In the genomic region with DNA sequence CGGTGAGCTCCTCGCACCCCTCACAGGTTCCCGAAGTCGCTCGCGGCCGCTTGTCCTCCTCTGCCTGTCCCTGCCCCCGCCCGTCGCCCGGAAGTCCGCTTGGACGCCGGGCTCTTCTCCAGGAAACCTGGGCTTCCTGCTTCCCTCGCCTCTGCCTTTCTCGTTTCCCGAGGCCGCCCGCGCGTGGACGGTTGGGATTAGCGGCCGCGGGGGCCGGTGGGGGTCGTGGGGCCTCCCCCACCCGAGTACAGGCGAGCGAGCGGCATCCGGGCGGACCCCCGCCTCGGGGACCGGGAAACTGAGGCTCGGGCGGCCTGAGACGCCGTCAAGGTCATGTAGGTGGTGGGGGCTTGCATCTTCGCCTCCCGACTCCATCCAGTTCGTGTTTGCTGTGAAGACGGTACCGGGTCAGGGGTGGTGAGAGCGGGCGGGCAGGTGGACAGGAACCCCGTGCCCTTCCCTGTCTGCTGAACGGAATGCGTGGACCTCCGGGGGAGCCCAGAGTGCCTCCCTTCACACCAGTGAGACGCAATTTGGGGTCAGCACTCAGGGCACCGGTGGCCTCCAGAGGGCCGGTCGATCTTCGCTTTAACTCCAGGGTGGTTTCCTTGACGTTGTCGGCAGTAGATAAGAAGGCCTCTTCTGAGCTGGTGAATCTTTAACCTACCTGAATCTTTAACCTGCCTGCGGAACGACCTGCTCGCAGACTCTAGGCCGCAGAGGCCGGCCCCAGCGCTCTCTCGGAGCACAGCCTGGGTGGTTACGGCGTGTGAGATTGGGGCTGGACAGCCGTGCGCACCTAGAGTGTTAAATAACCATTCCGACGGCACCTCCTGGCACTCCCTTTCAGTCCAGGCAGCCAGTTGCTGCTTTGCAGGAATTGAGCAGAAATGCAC, we compare ENCODE assay signal across 8 cellular contexts. TPM values are rescaled to one million over a fixed set of nuclear protein-coding genes. Genes with fewer than 3 reads are reported as not detected.
DNase-seq lines count a peak whose midpoint lies in the region; ATAC-seq and TF ChIP-seq lines count a peak whose summit lies in the region.

No MANE protein-coding gene starts in this region.

- no peaks in the 10 kb centered on the region for H3K36me3 ChIP-seq in parathyroid adenoma (ENCODE audit: control insufficient read depth, insufficient read depth, low read length)

- no peaks in the 10 kb centered on the region for H3K27me3 ChIP-seq in foreskin keratinocyte
- H3K27me3 ChIP-seq in parathyroid adenoma (ENCODE audit: control insufficient read depth, insufficient read depth, low read length): no peaks in the 10 kb centered on the region

- TF ChIP-seq CTCF in foreskin keratinocyte (conservative IDR thresholded peaks at IDR 0.05): no peak
- no peak for TF ChIP-seq CTCF in parathyroid adenoma (IDR thresholded peaks at IDR 0.05)

- no peak for ATAC-seq in foreskin keratinocyte
- ATAC-seq in GM18505 (IDR thresholded peaks at IDR 0.05; ENCODE audit: unreplicated experiment): no peak

- H3K27ac ChIP-seq in foreskin keratinocyte (peak overlapping the region; percentile 95), parathyroid adenoma (peak overlapping the region; percentile 91)

- no peak for TF ChIP-seq POLR2A in GM18505 (IDR thresholded peaks at IDR 0.05; ENCODE audit: borderline replicate concordance, extremely low read depth, insufficient read depth, insufficient read length)

- H3K4me3 ChIP-seq in parathyroid adenoma (ENCODE audit: low read depth, low read length): peak overlapping the region; percentile 95

- no peaks in the 10 kb centered on the region for H3K9me3 ChIP-seq in parathyroid adenoma (ENCODE audit: control insufficient read depth, low read length)

- H3K9ac ChIP-seq in parathyroid adenoma: peak overlapping the region; percentile 68

- peak; percentile 69 for DNase-seq in activated CD8-positive, alpha-beta memory T cell treated with anti-CD3 and anti-CD28 coated beads, Interleukin-2, amount 50 U/mL, for 48 hours
- no peak for DNase-seq in activated CD8-positive, alpha-beta memory T cell treated with anti-CD3 and anti-CD28 coated beads, Interleukin-2, amount 50 U/mL, for 4 hours
- DNase-seq in HT-29 (ENCODE audit: low spot score) (peak; percentile 52), foreskin keratinocyte (no peak), mesenteric fat pad (ENCODE audit: low spot score) (no peak)
- peak; percentile 36 for DNase-seq in activated T-helper 9 cell treated with anti-CD3 and anti-CD28 coated beads, Interleukin-2, amount 50 U/mL, for 16 hours (ENCODE audit: low read depth)

- H3K4me1 ChIP-seq in foreskin keratinocyte (peaks cover 36% of the 10 kb centered on the region), parathyroid adenoma (peaks cover 23% of the 10 kb centered on the region)

- peak overlapping the region; percentile 57 for H3K4me2 ChIP-seq in parathyroid adenoma (ENCODE audit: low read length)

- H2AFZ ChIP-seq in parathyroid adenoma: no peak overlapping the region

- peaks cover 43% of the 10 kb centered on the region for H3K79me2 ChIP-seq in parathyroid adenoma

RNA-seq across cellular contexts. Expression of gene ARF1, which starts 0.7 kb away (rescaled TPM):
- 387 and 400 TPM in 2 replicates for total RNA-seq in HT-29 (2014; rRNA removed; shearing (Covaris generic))
- total RNA-seq in foreskin keratinocyte: 273 and 306 TPM in 2 replicates
- 384 and 386 TPM in 2 replicates for polyA plus RNA-seq in foreskin keratinocyte
- 352 TPM for total RNA-seq in mesenteric fat pad

RNA-seq across cellular contexts. Expression of gene C1orf35, which starts 19.9 kb away (rescaled TPM):
- 30.3 and 38.4 TPM in 2 replicates for total RNA-seq in HT-29 (2014; rRNA removed; shearing (Covaris generic))
- total RNA-seq in foreskin keratinocyte: 21.2 and 22.8 TPM in 2 replicates
- 32.8 and 34.0 TPM in 2 replicates for polyA plus RNA-seq in foreskin keratinocyte
- 5.6 TPM for total RNA-seq in mesenteric fat pad

RNA-seq across cellular contexts. Expression of gene MRPL55, which starts 25.9 kb away (rescaled TPM):
- 158 and 201 TPM in 2 replicates for total RNA-seq in HT-29 (2014; rRNA removed; shearing (Covaris generic))
- total RNA-seq in foreskin keratinocyte: 73.6 and 77.5 TPM in 2 replicates
- polyA plus RNA-seq in foreskin keratinocyte: 105 and 111 TPM in 2 replicates
- 38.9 TPM for total RNA-seq in mesenteric fat pad

RNA-seq across cellular contexts. Expression of gene GUK1, which starts 56.9 kb away (rescaled TPM):
- 608 and 613 TPM in 2 replicates for total RNA-seq in HT-29 (2014; rRNA removed; shearing (Covaris generic))
- total RNA-seq in foreskin keratinocyte (424 and 441 TPM in 2 replicates), mesenteric fat pad (220 TPM)
- polyA plus RNA-seq in foreskin keratinocyte: 603 and 671 TPM in 2 replicates

Comparison
In these comparisons a context has a peak if more than half of its experiments do, and no peak if none do; other contexts are left out.
1. DNase-seq: peak in activated CD8-positive, alpha-beta memory T cell treated with anti-CD3 and anti-CD28 coated beads, Interleukin-2, amount 50 U/mL, for 48 hours (single experiment), HT-29 (single experiment) and activated T-helper 9 cell treated with anti-CD3 and anti-CD28 coated beads, Interleukin-2, amount 50 U/mL, for 16 hours (single experiment); none in activated CD8-positive, alpha-beta memory T cell treated with anti-CD3 and anti-CD28 coated beads, Interleukin-2, amount 50 U/mL, for 4 hours (single experiment), foreskin keratinocyte (0 of 2) and mesenteric fat pad (single experiment).